Comparison of ENCODE assay signal across 18 cellular contexts in genomic region chr2:57434952-57435351, GRCh38.
"Had no signal": no experiment of that assay in that cellular context is flagged by ENCODE, and none has a peak within 500 bp of the region (broad histone marks: within the 10 kb centered on the region; RNA-seq: fewer than 3 reads in every experiment).

No MANE protein-coding gene starts in this region.

- ATAC-seq: activated CD8-positive, alpha-beta T cell treated with anti-CD3 and anti-CD28 coated beads for 36 hours; activated naive CD4-positive, alpha-beta T cell treated with anti-CD3 and anti-CD28 coated beads, Interleukin-2, amount 50 U/mL, for 72 hours; body of pancreas had no signal

- H3K4me3 ChIP-seq: body of pancreas, esophagus squamous epithelium, tibial nerve had no signal

- H3K9me3 ChIP-seq: body of pancreas, esophagus squamous epithelium, tibial nerve had no signal

- H3K4me1 ChIP-seq: body of pancreas, esophagus squamous epithelium, tibial nerve had no signal

- H3K27me3 ChIP-seq: body of pancreas, esophagus squamous epithelium, tibial nerve had no signal

- DNase-seq: activated CD4-positive, alpha-beta T cell treated with anti-CD3 and anti-CD28 coated beads for 4 hours; activated CD8-positive, alpha-beta T cell treated with anti-CD3 and anti-CD28 coated beads for 36 hours; activated effector memory CD4-positive, alpha-beta T cell treated with anti-CD3 and anti-CD28 coated beads, Interleukin-2, amount 50 U/mL, for 16 hours; activated T-cell treated with anti-CD3 and anti-CD28 coated beads, Interleukin-2, amount 50 U/mL, for 48 hours; body of pancreas; esophagus squamous epithelium; foreskin melanocyte; head of caudate nucleus; nucleus accumbens; posterior cingulate gyrus; retina; stimulated activated CD4-positive, alpha-beta T cell treated with anti-CD3 and anti-CD28 coated beads, Interleukin-4, amount 100 ng/mL, for 24 hours; stimulated activated CD8-positive, alpha-beta memory T cell treated with anti-CD3 and anti-CD28 coated beads, Interleukin-4, amount 100 ng/mL, for 48 hours; stimulated activated naive CD4-positive, alpha-beta T cell treated with Interleukin-2 at 50 U/mL for 16 hours; substantia nigra had no signal

- FAIRE-seq: colon had no signal

- H3K36me3 ChIP-seq: esophagus squamous epithelium, tibial nerve had no signal

- H3K27ac ChIP-seq: body of pancreas, esophagus squamous epithelium, tibial nerve had no signal
